In the genomic region with DNA sequence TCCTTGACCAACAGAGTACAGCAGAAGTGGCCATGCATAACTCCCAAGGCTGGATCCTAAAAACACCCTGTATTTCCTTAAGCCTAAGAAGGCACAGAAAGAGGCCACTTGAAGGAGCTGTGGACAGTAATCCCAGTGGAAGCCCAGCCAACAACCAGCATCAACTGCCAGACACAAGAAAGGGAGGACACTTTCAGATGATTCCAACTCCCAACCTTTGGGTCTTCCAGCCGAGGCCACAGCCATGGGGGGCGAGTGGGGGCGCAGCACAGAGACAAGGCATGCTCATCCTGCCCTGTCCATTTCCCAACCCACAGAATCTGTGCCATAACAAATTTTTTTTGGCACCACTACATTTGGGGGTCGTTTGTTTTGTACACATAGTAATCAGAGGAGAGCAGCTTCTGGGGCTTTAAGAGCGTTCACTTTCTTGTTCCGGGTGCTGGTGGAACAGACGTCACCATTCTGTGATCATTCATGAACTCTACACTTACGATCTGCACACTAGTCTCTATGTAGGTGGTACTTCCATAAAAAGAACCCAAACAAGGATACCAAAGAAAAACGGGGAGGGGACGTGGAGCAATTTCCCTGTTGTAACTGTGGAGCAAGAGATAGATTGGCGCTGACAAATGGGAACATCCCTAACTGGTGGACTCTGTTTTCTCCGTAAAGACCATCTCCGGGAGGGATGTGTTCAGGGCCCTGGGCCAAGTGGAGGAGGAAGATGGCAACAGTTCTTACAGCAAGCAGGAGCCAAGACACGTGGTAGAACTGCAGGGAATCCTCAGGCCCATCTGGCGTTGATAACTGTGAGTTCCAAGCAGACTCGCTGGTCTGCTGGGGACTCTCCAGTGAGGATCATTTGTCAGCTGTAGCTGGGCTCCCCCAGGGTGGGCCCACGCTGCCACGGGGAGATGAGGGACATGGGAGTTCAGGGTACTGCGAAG, we compare ENCODE assay signal across 9 cellular contexts. TPM values are rescaled to one million over a fixed set of nuclear protein-coding genes. Genes with fewer than 3 reads are reported as not detected.
DNase-seq lines count a peak whose midpoint lies in the region; ATAC-seq and TF ChIP-seq lines count a peak whose summit lies in the region.
"Had no signal": no experiment of that assay in that cellular context is flagged by ENCODE, and none has a peak within 500 bp of the region (broad histone marks: within the 10 kb centered on the region; RNA-seq: fewer than 3 reads in every experiment).

No MANE protein-coding gene starts in this region.

- no peaks in the 10 kb centered on the region for H3K9me3 Mint-ChIP-seq in dendritic cell treated with granulocyte-macrophage colony-stimulating factor and Interleukin-4, amounts not matched to agents 40 ng/mL and 50 ng/mL, for 4 days
- peaks cover 7% of the 10 kb centered on the region for H3K9me3 Mint-ChIP-seq in mesothelial cell of epicardium
- no peaks in the 10 kb centered on the region for H3K9me3 Mint-ChIP-seq in activated naive CD8-positive, alpha-beta T cell treated with anti-CD3 and anti-CD28 coated beads for 36 hours
- H3K9me3 Mint-ChIP-seq: T-helper 1 cell treated with Interleukin-12 subunit alpha and Interleukin-12 subunit beta and Interleukin-4 antibody, amounts not matched to agents 30 μg/mL and 1 μg/mL, for 36 hours had no signal

- ATAC-seq in upper lobe of right lung: peak; percentile 13
- no peak for ATAC-seq in HG02870 (IDR thresholded peaks at IDR 0.05; ENCODE audit: unreplicated experiment)
- no peak for ATAC-seq in HG02610 (IDR thresholded peaks at IDR 0.05; ENCODE audit: unreplicated experiment)

- TF ChIP-seq CTCF in mesothelial cell of epicardium (IDR thresholded peaks at IDR 0.05; ENCODE audit: unreplicated experiment) (no peak), upper lobe of right lung (IDR thresholded peaks at IDR 0.05) (no peak)

- H3K27ac Mint-ChIP-seq in dendritic cell treated with granulocyte-macrophage colony-stimulating factor and Interleukin-4, amounts not matched to agents 40 ng/mL and 50 ng/mL, for 4 days: peak overlapping the region; percentile 51
- H3K27ac Mint-ChIP-seq in mesothelial cell of epicardium: peak overlapping the region; percentile 83
- H3K27ac Mint-ChIP-seq in activated naive CD8-positive, alpha-beta T cell treated with anti-CD3 and anti-CD28 coated beads for 36 hours: no peak overlapping the region
- H3K27ac Mint-ChIP-seq: T-helper 1 cell treated with Interleukin-12 subunit alpha and Interleukin-12 subunit beta and Interleukin-4 antibody, amounts not matched to agents 30 μg/mL and 1 μg/mL, for 36 hours had no signal

- H3K27me3 Mint-ChIP-seq in dendritic cell treated with granulocyte-macrophage colony-stimulating factor and Interleukin-4, amounts not matched to agents 40 ng/mL and 50 ng/mL, for 4 days: peaks cover 11% of the 10 kb centered on the region
- H3K27me3 Mint-ChIP-seq in mesothelial cell of epicardium (ENCODE audit: low read depth): no peaks in the 10 kb centered on the region
- H3K27me3 Mint-ChIP-seq in activated naive CD8-positive, alpha-beta T cell treated with anti-CD3 and anti-CD28 coated beads for 36 hours: peaks cover 7% of the 10 kb centered on the region

- peaks cover 14% of the 10 kb centered on the region for H3K4me1 ChIP-seq in upper lobe of right lung

- no peak overlapping the region for H3K4me3 ChIP-seq in upper lobe of right lung

- no peaks in the 10 kb centered on the region for H3K27me3 ChIP-seq in upper lobe of right lung

- H3K36me3 ChIP-seq in upper lobe of right lung: no peaks in the 10 kb centered on the region

- DNase-seq in NCI-H446 (lab: John Stamatoyannopoulos, UW): peak; percentile 86 to 91
- DNase-seq in mesothelial cell of epicardium (ENCODE audit: low spot score in 2 of 2, unreplicated experiment in 2 of 2): peak in 1 of 2 experiments; percentile 59
- no peak for DNase-seq in upper lobe of right lung
- no peak for DNase-seq in activated naive CD8-positive, alpha-beta T cell treated with anti-CD3 and anti-CD28 coated beads for 36 hours
- DNase-seq: NCI-H187 treated with DMSO at 0.1 percent for 48 hours had no signal

- no peaks in the 10 kb centered on the region for H3K9me3 ChIP-seq in upper lobe of right lung

- intact Hi-C loops in dendritic cell treated with granulocyte-macrophage colony-stimulating factor and Interleukin-4, amounts not matched to agents 40 ng/mL and 50 ng/mL, for 4 days (cut with micrococcal nuclease): loop anchor here (5.0 to 10.0 kb wide), 5 partner anchors 172 to 732 kb away; no protein-coding TSS in a partner anchor
- intact Hi-C loops in upper lobe of right lung (cut with DNase I): loop anchor here (10.0 kb wide), 1 partner anchor 392 kb away; no protein-coding TSS in a partner anchor

- peak overlapping the region; percentile 5 for H3K27ac ChIP-seq in upper lobe of right lung

- H3K4me1 Mint-ChIP-seq in dendritic cell treated with granulocyte-macrophage colony-stimulating factor and Interleukin-4, amounts not matched to agents 40 ng/mL and 50 ng/mL, for 4 days (ENCODE audit: low read depth): peaks cover 74% of the 10 kb centered on the region
- peaks cover 40% of the 10 kb centered on the region for H3K4me1 Mint-ChIP-seq in mesothelial cell of epicardium
- peaks cover 23% of the 10 kb centered on the region for H3K4me1 Mint-ChIP-seq in activated naive CD8-positive, alpha-beta T cell treated with anti-CD3 and anti-CD28 coated beads for 36 hours

- H3K4me3 Mint-ChIP-seq in dendritic cell treated with granulocyte-macrophage colony-stimulating factor and Interleukin-4, amounts not matched to agents 40 ng/mL and 50 ng/mL, for 4 days: no peak overlapping the region
- H3K4me3 Mint-ChIP-seq in mesothelial cell of epicardium: peak overlapping the region; percentile 27
- H3K4me3 Mint-ChIP-seq in activated naive CD8-positive, alpha-beta T cell treated with anti-CD3 and anti-CD28 coated beads for 36 hours: no peak overlapping the region
- H3K4me3 Mint-ChIP-seq: T-helper 1 cell treated with Interleukin-12 subunit alpha and Interleukin-12 subunit beta and Interleukin-4 antibody, amounts not matched to agents 30 μg/mL and 1 μg/mL, for 36 hours had no signal

- H3K36me3 Mint-ChIP-seq in dendritic cell treated with granulocyte-macrophage colony-stimulating factor and Interleukin-4, amounts not matched to agents 40 ng/mL and 50 ng/mL, for 4 days (ENCODE audit: low read depth): no peaks in the 10 kb centered on the region
- peaks cover 3% of the 10 kb centered on the region for H3K36me3 Mint-ChIP-seq in mesothelial cell of epicardium
- no peaks in the 10 kb centered on the region for H3K36me3 Mint-ChIP-seq in activated naive CD8-positive, alpha-beta T cell treated with anti-CD3 and anti-CD28 coated beads for 36 hours

RNA-seq across cellular contexts. Expression of gene SLC29A3, which starts 5.9 kb away (rescaled TPM):
- total RNA-seq in mesothelial cell of epicardium (10.8 to 11.4 TPM (median 11.0 TPM) in 3 replicates), upper lobe of right lung (14.8 TPM)
- 1 to 10 TPM; 4.3 TPM for total RNA-seq in activated naive CD8-positive, alpha-beta T cell treated with anti-CD3 and anti-CD28 coated beads for 36 hours

Comparison
In these comparisons a context has a peak if more than half of its experiments do, and no peak if none do; other contexts are left out.
1. DNase-seq: peak in NCI-H446 (2 of 2); none in upper lobe of right lung (single experiment) and activated naive CD8-positive, alpha-beta T cell treated with anti-CD3 and anti-CD28 coated beads for 36 hours (single experiment).